In the genomic region with DNA sequence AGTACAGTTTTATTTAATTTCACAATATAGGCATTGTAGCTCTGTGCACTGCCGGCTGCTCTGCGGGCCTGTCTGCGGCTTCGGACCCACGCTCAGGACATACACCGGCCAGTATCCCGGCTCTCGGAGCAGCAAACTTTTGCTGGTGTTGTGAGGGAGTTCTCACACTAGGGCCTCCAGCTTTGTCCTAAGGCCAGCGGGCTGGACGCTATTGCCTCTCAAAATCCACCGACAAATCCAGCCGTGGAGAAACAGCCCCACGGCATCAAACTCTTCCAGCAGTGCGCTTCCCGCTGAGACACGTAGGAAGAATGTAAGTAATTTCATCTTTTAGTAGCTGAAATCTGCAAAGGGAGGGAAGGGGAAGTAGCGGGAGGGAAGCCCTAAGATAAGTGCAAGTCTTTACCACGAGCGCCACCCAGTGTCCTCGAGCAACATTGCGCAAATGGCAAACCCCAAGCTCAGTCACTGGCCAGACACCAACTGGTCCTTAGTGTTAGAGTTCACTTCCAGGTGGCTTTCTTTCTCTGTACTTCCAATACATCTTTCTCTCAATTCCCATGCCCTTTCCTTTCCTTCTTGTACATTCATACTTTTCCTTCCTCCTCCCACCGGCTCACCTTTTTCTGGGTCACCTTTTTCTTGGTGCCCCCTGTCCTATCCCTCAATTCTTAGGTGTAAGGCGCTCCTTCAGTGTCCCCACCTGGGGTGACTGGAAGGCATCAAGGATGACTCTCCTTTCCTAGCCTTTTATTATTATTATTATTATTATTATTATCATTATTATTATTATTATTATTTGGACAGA, we compare ENCODE assay signal across 8 cellular contexts. TPM values are rescaled to one million over a fixed set of nuclear protein-coding genes. Genes with fewer than 3 reads are reported as not detected.
DNase-seq lines count a peak whose midpoint lies in the region; ATAC-seq and TF ChIP-seq lines count a peak whose summit lies in the region.

No MANE protein-coding gene starts in this region.

- BruUV-seq in Calu3 (replicated peaks; lab: Mats Ljungman, UMichigan) (no TSS peak), Panc1 (replicated peaks; lab: Mats Ljungman, UMichigan) (no TSS peak)

- H3F3A ChIP-seq in neural progenitor cell (ENCODE audit: low read depth): peaks cover 28% of the 10 kb centered on the region

- ATAC-seq in GM19467 (IDR thresholded peaks at IDR 0.05; ENCODE audit: unreplicated experiment): peak; percentile 92
- peak; percentile 93 for ATAC-seq in Panc1

- H3K4me3 Mint-ChIP-seq in Calu3 (ENCODE audit: low read depth, unreplicated experiment) (peak overlapping the region; percentile 66), neural progenitor cell (peak overlapping the region; percentile 84)

- intact Hi-C loops in Calu3 (cut with micrococcal nuclease; ENCODE audit: unreplicated experiment) (loop anchor here (1.0 to 2.0 kb wide), 5 partner anchors 431 to 1111 kb away; no protein-coding TSS in a partner anchor), Panc1 (cut with micrococcal nuclease; ENCODE audit: unreplicated experiment) (loop anchor here (2.0 to 10.0 kb wide), 3 partner anchors 323 to 1111 kb away; partner anchors contain the start of gene SEM1)

- DNase-seq in Calu3 (peak; percentile 69), HS-5 (ENCODE audit: low read depth) (peak; percentile 49), Panc1 (ENCODE audit: low read depth, low spot score) (peak; percentile 67), fibroblast of the aortic adventitia (ENCODE audit: low read depth) (peak; percentile 90), neural progenitor cell (ENCODE audit: low spot score) (peak; percentile 87), superior temporal gyrus (ENCODE audit: extremely low spot score) (peak; percentile 94)
- peak; percentile 29 to 32 for DNase-seq in activated T-helper 1 cell treated with anti-CD3 and anti-CD28 coated beads, Interleukin-2, amount 50 U/mL, for 16 hours (ENCODE audit: low read depth in 1 of 2, low spot score in 1 of 2)

- H3K9ac ChIP-seq in neural progenitor cell: no peak overlapping the region

- H3K4me3 ChIP-seq in Panc1 (ENCODE audit: low read depth in 2 of 2, low read length in 2 of 2) (peak overlapping the region; percentile 13 to 43; a peak in 3 of 4 replicates), fibroblast of the aortic adventitia (ENCODE audit: low read depth, low read length) (peak overlapping the region; percentile 54), neural progenitor cell (peak overlapping the region; percentile 43)

- H3K27me3 Mint-ChIP-seq in Calu3 (ENCODE audit: unreplicated experiment) (peaks cover 41% of the 10 kb centered on the region), neural progenitor cell (ENCODE audit: insufficient read depth, low read depth) (peaks cover 51% of the 10 kb centered on the region)

- H3K27ac ChIP-seq in Panc1 (ENCODE audit: low read length) (no peak overlapping the region), neural progenitor cell (no peak overlapping the region)

- H3K9me3 ChIP-seq in Panc1 (ENCODE audit: control insufficient read depth, insufficient read depth, low read depth, low read length) (no peaks in the 10 kb centered on the region), neural progenitor cell (ENCODE audit: low read depth) (no peaks in the 10 kb centered on the region)

- peaks cover 38% of the 10 kb centered on the region for H4K20me1 ChIP-seq in neural progenitor cell (ENCODE audit: low read depth)

- H3K4me1 ChIP-seq in Panc1 (ENCODE audit: control insufficient read depth, insufficient read depth, low read length): no peaks in the 10 kb centered on the region
- H3K4me1 ChIP-seq in neural progenitor cell: peaks cover 20% of the 10 kb centered on the region

- TF ChIP-seq CTCF in Calu3 (IDR thresholded peaks at IDR 0.05; ENCODE audit: unreplicated experiment) (peak; percentile 76), Panc1 (IDR thresholded peaks at IDR 0.05) (peak; percentile 88), fibroblast of the aortic adventitia (IDR thresholded peaks at IDR 0.05; ENCODE audit: insufficient read depth, low read length) (peak; percentile 95), neural progenitor cell (IDR thresholded peaks at IDR 0.05) (peak; percentile 90)

- peak overlapping the region; percentile 79 for H2AFZ ChIP-seq in neural progenitor cell (replicated peaks)

- H3K27me3 ChIP-seq in Panc1 (ENCODE audit: control insufficient read depth, insufficient read depth, low read length) (no peaks in the 10 kb centered on the region; the same call in none of the 2 replicates), neural progenitor cell (peaks cover 92% of the 10 kb centered on the region)

- H3K9me3 Mint-ChIP-seq in Calu3 (ENCODE audit: low read depth, unreplicated experiment) (no peaks in the 10 kb centered on the region), neural progenitor cell (no peaks in the 10 kb centered on the region)

- H3K36me3 ChIP-seq in Panc1 (ENCODE audit: control insufficient read depth, insufficient read depth, low read length): no peaks in the 10 kb centered on the region
- H3K36me3 ChIP-seq in neural progenitor cell: no peaks in the 10 kb centered on the region

- peak overlapping the region; percentile 78 for H3K4me2 ChIP-seq in neural progenitor cell

- CTCF ChIA-PET in Calu3 (lab: Charles Lee): interaction anchor here (0.8 to 1.1 kb wide), 4 partner anchors 431 to 1111 kb away, joined by 3 to 4 read pairs (median 4); no protein-coding TSS in a partner anchor
- CTCF ChIA-PET in Panc1 (lab: Charles Lee): interaction anchor here (0.6 to 1.3 kb wide), 4 partner anchors 250 to 1156 kb away, joined by 3 to 4 read pairs (median 3); no protein-coding TSS in a partner anchor

- in situ Hi-C loops in Panc1 (cut with HindIII; ENCODE audit: low pct_unique_long_range_greater_than_20kb, low sequenced_read_pairs): no loop called here

- H3K79me2 ChIP-seq in neural progenitor cell (ENCODE audit: low read depth): no peaks in the 10 kb centered on the region

- no peak overlapping the region for H3K27ac Mint-ChIP-seq in Calu3 (ENCODE audit: unreplicated experiment)
- no peak overlapping the region for H3K27ac Mint-ChIP-seq in neural progenitor cell

- no peaks in the 10 kb centered on the region for H3K36me3 Mint-ChIP-seq in Calu3 (ENCODE audit: insufficient read depth, unreplicated experiment)
- H3K36me3 Mint-ChIP-seq in neural progenitor cell: no peaks in the 10 kb centered on the region

- POLR2A ChIA-PET in Panc1 (lab: Charles Lee): no interaction called here

- H3K4me1 Mint-ChIP-seq in Calu3 (ENCODE audit: low read depth, unreplicated experiment) (peaks cover 12% of the 10 kb centered on the region), neural progenitor cell (peaks cover 35% of the 10 kb centered on the region)

RNA-seq across cellular contexts. Expression of gene DLX5, which starts 3.0 kb away (rescaled TPM):
- total RNA-seq in Calu3 (2022) (not detected in 2 replicates), Panc1 (2021; ENCODE audit: unreplicated experiment) (not detected), fibroblast of the aortic adventitia (ENCODE audit: low replicate concordance) (not detected in 2 replicates), neural progenitor cell (ENCODE audit: low replicate concordance) (not detected in 2 replicates)
- not detected for polyA plus RNA-seq in Panc1 (2012; ENCODE audit: insufficient read length)

RNA-seq across cellular contexts. Expression of gene DLX6, which starts 22.3 kb away (rescaled TPM):
- total RNA-seq in Calu3 (2022) (1.1 and 1.2 TPM in 2 replicates), Panc1 (2021; ENCODE audit: unreplicated experiment) (1.3 TPM), fibroblast of the aortic adventitia (ENCODE audit: low replicate concordance) (not detected in 2 replicates), neural progenitor cell (ENCODE audit: low replicate concordance) (0.19 TPM in 1 of 2 replicates, not detected in the other)
- polyA plus RNA-seq in Panc1 (2012; ENCODE audit: insufficient read length): 1.4 TPM

Comparison
In these comparisons a context has a peak if more than half of its experiments do, and no peak if none do; other contexts are left out.
1. DNase-seq: peak in every context shown above with its lines; median percentile 94 in superior temporal gyrus; 90 in fibroblast of the aortic adventitia; 87 in neural progenitor cell; 69 in Calu3; 67 in Panc1; 49 in HS-5; 30 in activated T-helper 1 cell treated with anti-CD3 and anti-CD28 coated beads, Interleukin-2, amount 50 U/mL, for 16 hours.